22 cellular contexts compared by ENCODE assay signal in the genomic region with DNA sequence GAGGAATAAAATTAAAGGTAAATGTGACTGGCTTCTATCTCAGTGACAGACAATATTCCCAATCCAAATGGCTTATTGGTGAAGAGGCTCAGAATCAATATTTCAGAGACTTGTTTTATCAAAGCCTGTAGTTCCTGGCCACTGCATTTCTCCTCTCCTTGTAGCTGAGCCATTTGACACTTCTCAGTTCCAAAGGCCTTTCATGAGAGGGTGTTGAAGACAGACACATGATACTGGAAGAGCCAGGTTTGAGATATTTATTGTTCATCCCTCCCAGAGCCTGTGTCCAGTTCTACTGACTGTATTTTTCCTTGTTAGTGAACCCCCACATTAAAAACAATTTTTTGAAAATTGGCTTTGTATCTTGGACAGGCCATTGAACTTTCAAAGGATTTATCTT.
"Had no signal": no experiment of that assay in that cellular context is flagged by ENCODE, and none has a peak within 500 bp of the region (broad histone marks: within the 10 kb centered on the region; RNA-seq: fewer than 3 reads in every experiment).

No MANE protein-coding gene starts in this region.

- DNase-seq: colonic mucosa; cortex of kidney; dermis blood vessel endothelial cell; dorsolateral prefrontal cortex; effector CD4-positive, alpha-beta T cell; effector CD8-positive, alpha-beta T cell; effector memory CD4-positive, alpha-beta T cell; effector memory CD8-positive, alpha-beta T cell; endodermal cell; erythroblast; esophagus squamous epithelium; foreskin fibroblast; foreskin keratinocyte; foreskin melanocyte; gastrocnemius medialis; glutamatergic neuron; head of caudate nucleus; heart left ventricle; heart right ventricle had no signal

- H3K9me3 ChIP-seq: colonic mucosa, esophagus muscularis mucosa, esophagus squamous epithelium, gastrocnemius medialis, gastroesophageal sphincter, heart left ventricle had no signal

- H3K4me3 ChIP-seq: colonic mucosa, coronary artery, dorsolateral prefrontal cortex, esophagus muscularis mucosa, esophagus squamous epithelium, gastrocnemius medialis, gastroesophageal sphincter, heart left ventricle, heart right ventricle had no signal

- H3K4me1 ChIP-seq: colonic mucosa, esophagus muscularis mucosa, esophagus squamous epithelium, foreskin keratinocyte, gastrocnemius medialis, gastroesophageal sphincter, heart right ventricle had no signal

- H3K27me3 ChIP-seq: colonic mucosa, dorsolateral prefrontal cortex, esophagus muscularis mucosa, esophagus squamous epithelium, gastrocnemius medialis, gastroesophageal sphincter, heart left ventricle, heart right ventricle had no signal

- H3K36me3 ChIP-seq: colonic mucosa, esophagus muscularis mucosa, esophagus squamous epithelium, gastrocnemius medialis, gastroesophageal sphincter, heart left ventricle, heart right ventricle had no signal
